Comparison of ENCODE assay signal across 1 cellular context in genomic region chr22:41620646-41621098, GRCh38.
TF ChIP-seq lines count a peak whose summit lies in the region.

Gene DESI1 (minus strand): TSS chr22:41621043. CDS start chr22:41620839, 204 bp downstream.

TF ChIP-seq in GM12878, 131 proteins besides CTCF, POLR2A, EP300 and RAD21 (continued from another document):
- no peak for TF ChIP-seq HCFC1 (IDR thresholded peaks at IDR 0.05; ENCODE audit: low read length)
- TF ChIP-seq STAT3 (IDR thresholded peaks at IDR 0.05; ENCODE audit: low read depth, low read length): no peak
- TF ChIP-seq YY1 (IDR thresholded peaks at IDR 0.05; ENCODE audit: low read depth, low read length): no peak
- 0 out of 2 replicates have a peak, but pooled peaks have one; percentile 6 for TF ChIP-seq HDGF (IDR thresholded peaks at IDR 0.05)
- TF ChIP-seq KLF5 (IDR thresholded peaks at IDR 0.05; ENCODE audit: partially characterized antibody): no peak
- no peak for TF ChIP-seq ZNF622 (IDR thresholded peaks at IDR 0.05)
- peak; percentile 73; the same call in 1 of the 2 replicates for TF ChIP-seq PML (IDR thresholded peaks at IDR 0.05; ENCODE audit: low read length)
- no peak for TF ChIP-seq PRDM15 (CRISPR knock-in tag; IDR thresholded peaks at IDR 0.05)
- TF ChIP-seq, protein P1, sequence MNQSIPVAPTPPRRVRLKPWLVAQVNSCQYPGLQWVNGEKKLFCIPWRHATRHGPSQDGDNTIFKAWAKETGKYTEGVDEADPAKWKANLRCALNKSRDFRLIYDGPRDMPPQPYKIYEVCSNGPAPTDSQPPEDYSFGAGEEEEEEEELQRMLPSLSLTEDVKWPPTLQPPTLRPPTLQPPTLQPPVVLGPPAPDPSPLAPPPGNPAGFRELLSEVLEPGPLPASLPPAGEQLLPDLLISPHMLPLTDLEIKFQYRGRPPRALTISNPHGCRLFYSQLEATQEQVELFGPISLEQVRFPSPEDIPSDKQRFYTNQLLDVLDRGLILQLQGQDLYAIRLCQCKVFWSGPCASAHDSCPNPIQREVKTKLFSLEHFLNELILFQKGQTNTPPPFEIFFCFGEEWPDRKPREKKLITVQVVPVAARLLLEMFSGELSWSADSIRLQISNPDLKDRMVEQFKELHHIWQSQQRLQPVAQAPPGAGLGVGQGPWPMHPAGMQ (IDR thresholded peaks at IDR 0.05; ENCODE audit: borderline replicate concordance): no peak
- 0 out of 2 replicates have a peak, but pooled peaks have one; percentile 8 for TF ChIP-seq NR2F1 (conservative IDR thresholded peaks at IDR 0.05)
- TF ChIP-seq ZNF274 (IDR thresholded peaks at IDR 0.05; ENCODE audit: insufficient read depth, insufficient read length): no peak
- TF ChIP-seq SRF (IDR thresholded peaks at IDR 0.05; ENCODE audit: low read depth in 2 of 2, low read length in 2 of 2): no peak
- TF ChIP-seq NFYA (IDR thresholded peaks at IDR 0.05; ENCODE audit: borderline replicate concordance, low read depth, low read length): no peak
- peak; percentile 49; the same call in 1 of the 2 replicates for TF ChIP-seq DPF2 (IDR thresholded peaks at IDR 0.05)
- TF ChIP-seq TAF1 (IDR thresholded peaks at IDR 0.05; ENCODE audit: borderline replicate concordance, low read depth, low read length): peak; percentile 89
- TF ChIP-seq RAD51 (IDR thresholded peaks at IDR 0.05): no peak
- no peak for TF ChIP-seq SMARCA5 (IDR thresholded peaks at IDR 0.05)
- peak; percentile 63; the same call in 1 of the 3 replicates for TF ChIP-seq POU2F2 (IDR thresholded peaks at IDR 0.05; ENCODE audit: borderline replicate concordance, low read depth, low read length)
- TF ChIP-seq CBFB (IDR thresholded peaks at IDR 0.05; ENCODE audit: low read depth): 0 out of 2 replicates have a peak, but pooled peaks have one; percentile 0
